Comparison of ENCODE assay signal across 18 cellular contexts in genomic region chr11:116138280-116138679, GRCh38.
A peak's percentile ranks its signal among the peaks of the same experiment; 100 is the strongest.
DNase-seq lines count a peak whose midpoint lies in the region; ATAC-seq and TF ChIP-seq lines count a peak whose summit lies in the region.
"Had no signal": no experiment of that assay in that cellular context is flagged by ENCODE, and none has a peak within 500 bp of the region (broad histone marks: within the 10 kb centered on the region; RNA-seq: fewer than 3 reads in every experiment).

No MANE protein-coding gene starts in this region.

- no peaks in the 10 kb centered on the region for H3K27me3 ChIP-seq in esophagus muscularis mucosa
- no peaks in the 10 kb centered on the region for H3K27me3 ChIP-seq in transverse colon
- H3K27me3 ChIP-seq in GM23248 (replicated peaks; ENCODE audit: insufficient read depth): no peaks in the 10 kb centered on the region
- H3K27me3 ChIP-seq in GM23338 (ENCODE audit: insufficient read depth): no peaks in the 10 kb centered on the region
- H3K27me3 ChIP-seq: BLaER1 treated with 17β-estradiol and CSF1 and Interleukin-3, amounts not matched to agents 10 nM and 100 nM had no signal

- H3K27ac ChIP-seq in esophagus muscularis mucosa (replicated peaks in 1 of 4) (no peak overlapping the region), transverse colon (peak overlapping the region; percentile 42 to 60 (median 55)), GM23248 (no peak overlapping the region), GM23338 (ENCODE audit: low read depth) (no peak overlapping the region)
- H3K27ac ChIP-seq: 22Rv1; A549; BLaER1 treated with 17β-estradiol and CSF1 and Interleukin-3, amounts not matched to agents 10 nM and 100 nM; C4-2B had no signal

- no peak overlapping the region for H3K9ac ChIP-seq in GM23248
- H3K9ac ChIP-seq: BLaER1 treated with 17β-estradiol and CSF1 and Interleukin-3, amounts not matched to agents 10 nM and 100 nM had no signal

- H3K9me2 ChIP-seq in GM23248 (ENCODE audit: insufficient read depth) (no peaks in the 10 kb centered on the region), GM23338 (ENCODE audit: insufficient read depth) (no peaks in the 10 kb centered on the region)

- no peaks in the 10 kb centered on the region for H3K4me1 Mint-ChIP-seq in activated CD4-positive, alpha-beta T cell treated with anti-CD3 and anti-CD28 coated beads, Interleukin-2, amount 10 ng/mL, durations not matched to agents 24 days and 14 days
- peaks cover 9% of the 10 kb centered on the region for H3K4me1 Mint-ChIP-seq in GM23338
- H3K4me1 Mint-ChIP-seq: B cell had no signal

- no peak overlapping the region for H3K4me3 Mint-ChIP-seq in activated CD4-positive, alpha-beta T cell treated with anti-CD3 and anti-CD28 coated beads, Interleukin-2, amount 10 ng/mL, durations not matched to agents 24 days and 14 days
- H3K4me3 Mint-ChIP-seq in GM23338: no peak overlapping the region
- H3K4me3 Mint-ChIP-seq: B cell; CD4-positive, alpha-beta T cell; CD8-positive, alpha-beta T cell had no signal

- H3K9me3 ChIP-seq in esophagus muscularis mucosa (no peaks in the 10 kb centered on the region), transverse colon (no peaks in the 10 kb centered on the region), GM23248 (ENCODE audit: low read depth) (no peaks in the 10 kb centered on the region)
- H3K9me3 ChIP-seq: A549; BLaER1 treated with 17β-estradiol and CSF1 and Interleukin-3, amounts not matched to agents 10 nM and 100 nM; Caco-2 had no signal

- H3K4me1 ChIP-seq in esophagus muscularis mucosa (no peaks in the 10 kb centered on the region), transverse colon (peaks cover 6 to 38% (median 20%) of the 10 kb centered on the region in 4 donors), GM23248 (ENCODE audit: insufficient read depth) (no peaks in the 10 kb centered on the region), GM23338 (ENCODE audit: insufficient read depth) (peaks cover 18% of the 10 kb centered on the region)
- H3K4me1 ChIP-seq: A549 had no signal

- H3F3A ChIP-seq in GM23248 (ENCODE audit: insufficient read depth): no peaks in the 10 kb centered on the region
- H3F3A ChIP-seq in GM23338 (replicated peaks; ENCODE audit: low read depth): no peaks in the 10 kb centered on the region

- no peaks in the 10 kb centered on the region for H3K36me3 ChIP-seq in esophagus muscularis mucosa
- no peaks in the 10 kb centered on the region for H3K36me3 ChIP-seq in transverse colon
- no peaks in the 10 kb centered on the region for H3K36me3 ChIP-seq in GM23248 (ENCODE audit: low read depth)
- no peaks in the 10 kb centered on the region for H3K36me3 ChIP-seq in GM23338 (ENCODE audit: insufficient read depth)
- H3K36me3 ChIP-seq: BLaER1 treated with 17β-estradiol and CSF1 and Interleukin-3, amounts not matched to agents 10 nM and 100 nM had no signal

- H3K27me3 Mint-ChIP-seq in activated CD4-positive, alpha-beta T cell treated with anti-CD3 and anti-CD28 coated beads, Interleukin-2, amount 10 ng/mL, durations not matched to agents 24 days and 14 days: no peaks in the 10 kb centered on the region
- H3K27me3 Mint-ChIP-seq in GM23338 (ENCODE audit: insufficient read depth, low read depth, poor library complexity): no peaks in the 10 kb centered on the region

- H3K79me2 ChIP-seq in GM23248 (ENCODE audit: insufficient read depth): no peaks in the 10 kb centered on the region
- H3K79me2 ChIP-seq in GM23338 (replicated peaks; ENCODE audit: insufficient read depth): no peaks in the 10 kb centered on the region

- TF ChIP-seq POLR2A in esophagus muscularis mucosa (IDR thresholded peaks at IDR 0.05; ENCODE audit: low read depth): no peak
- no peak for TF ChIP-seq POLR2A in transverse colon (IDR thresholded peaks at IDR 0.05)

- H3K4me3 ChIP-seq in esophagus muscularis mucosa (no peak overlapping the region), transverse colon (no peak overlapping the region), GM23248 (no peak overlapping the region), GM23338 (no peak overlapping the region)
- H3K4me3 ChIP-seq: A549; BLaER1 treated with 17β-estradiol and CSF1 and Interleukin-3, amounts not matched to agents 10 nM and 100 nM had no signal

- TF ChIP-seq EP300 in esophagus muscularis mucosa (IDR thresholded peaks at IDR 0.05) (no peak), transverse colon (IDR thresholded peaks at IDR 0.05; ENCODE audit: low read depth) (no peak)

- WGBS in esophagus muscularis mucosa: 84% methylated on average over 6 of the region's 6 CpGs
- 78 to 79% methylated on average over 5 to 6 of the region's 6 CpGs for WGBS in transverse colon (ENCODE audit: low coverage in 1 of 2), 2 donors
- 14 to 17% methylated on average over 6 of the region's 6 CpGs for WGBS in GM23248 (ENCODE audit: low coverage in 1 of 2, low lambda C conversion rate in 2 of 2, missing lambda C conversion rate in 2 of 2), 2 experiments

- H3K9me3 Mint-ChIP-seq in activated CD4-positive, alpha-beta T cell treated with anti-CD3 and anti-CD28 coated beads, Interleukin-2, amount 10 ng/mL, durations not matched to agents 24 days and 14 days: no peaks in the 10 kb centered on the region
- H3K9me3 Mint-ChIP-seq in GM23338: no peaks in the 10 kb centered on the region
- H3K9me3 Mint-ChIP-seq: CD4-positive, alpha-beta T cell; CD8-positive, alpha-beta T cell had no signal

- TF ChIP-seq CTCF in esophagus muscularis mucosa (IDR thresholded peaks at IDR 0.05) (no peak), transverse colon (IDR thresholded peaks at IDR 0.05) (no peak), GM23338 (conservative IDR thresholded peaks at IDR 0.05; ENCODE audit: low read depth in 2 of 2) (no peak)

- no peak overlapping the region for H3K27ac Mint-ChIP-seq in activated CD4-positive, alpha-beta T cell treated with anti-CD3 and anti-CD28 coated beads, Interleukin-2, amount 10 ng/mL, durations not matched to agents 24 days and 14 days
- no peak overlapping the region for H3K27ac Mint-ChIP-seq in GM23338
- H3K27ac Mint-ChIP-seq: B cell; CD4-positive, alpha-beta T cell; CD8-positive, alpha-beta T cell had no signal

- in situ Hi-C loops in transverse colon (cut with MboI; ENCODE audit: low pct_ligation_motif_present in 1 of 4, low pct_unique_long_range_greater_than_20kb in 1 of 4, low sequenced_read_pairs in 3 of 4): no loop called here
- in situ Hi-C loops in GM23248 (cut with MboI): no loop called here

- H3K36me3 Mint-ChIP-seq in activated CD4-positive, alpha-beta T cell treated with anti-CD3 and anti-CD28 coated beads, Interleukin-2, amount 10 ng/mL, durations not matched to agents 24 days and 14 days (ENCODE audit: low read depth): no peaks in the 10 kb centered on the region
- no peaks in the 10 kb centered on the region for H3K36me3 Mint-ChIP-seq in GM23338 (ENCODE audit: low read depth)
- H3K36me3 Mint-ChIP-seq: CD8-positive, alpha-beta T cell had no signal

- H3K4me2 ChIP-seq in GM23248 (ENCODE audit: unreplicated experiment) (no peak overlapping the region), GM23338 (no peak overlapping the region)
- H3K4me2 ChIP-seq: A549 had no signal

- peak; percentile 17 for DNase-seq in activated CD4-positive, alpha-beta T cell treated with anti-CD3 and anti-CD28 coated beads, Interleukin-2, amount 10 ng/mL, durations not matched to agents 24 days and 14 days
- DNase-seq in activated CD4-positive, alpha-beta T cell treated with anti-CD3 and anti-CD28 coated beads, Interleukin-2, amount 50 U/mL, for 4 hours: no peak
- peak; percentile 81 for DNase-seq in esophagus muscularis mucosa (ENCODE audit: extremely low spot score)
- no peak for DNase-seq in transverse colon
- no peak for DNase-seq in GM23248
- no peak for DNase-seq in GM23338 (ENCODE audit: low spot score)
- DNase-seq: AML-193; Caco-2; Calu3; CD4-positive, alpha-beta T cell; CD8-positive, alpha-beta T cell; DMS79 treated with DMSO at 0.1 percent for 48 hours; GF-D8 had no signal

- intact Hi-C loops in activated CD4-positive, alpha-beta T cell treated with anti-CD3 and anti-CD28 coated beads, Interleukin-2, amount 10 ng/mL, durations not matched to agents 24 days and 14 days (cut with micrococcal nuclease): no loop called here
- intact Hi-C loops in esophagus muscularis mucosa (cut with DNase I) (no loop called here), transverse colon (cut with DNase I; ENCODE audit: low total_unique reads) (no loop called here)

- H2AFZ ChIP-seq in GM23248 (no peak overlapping the region), GM23338 (no peak overlapping the region)

- H4K20me1 ChIP-seq in GM23248 (ENCODE audit: insufficient read depth) (no peaks in the 10 kb centered on the region), GM23338 (replicated peaks; ENCODE audit: insufficient read depth) (no peaks in the 10 kb centered on the region)
- H4K20me1 ChIP-seq: BLaER1 treated with 17β-estradiol and CSF1 and Interleukin-3, amounts not matched to agents 10 nM and 100 nM had no signal

- no peak for ATAC-seq in GM23338
- ATAC-seq: A549; CD8-positive, alpha-beta T cell had no signal

TF ChIP-seq in GM23338, 12 proteins besides CTCF, POLR2A, EP300 and RAD21:
- TF ChIP-seq EZH2phosphoT487 (IDR thresholded peaks at IDR 0.05; ENCODE audit: unreplicated experiment) (no peak), JUNB (IDR thresholded peaks at IDR 0.05; ENCODE audit: unreplicated experiment) (no peak), NANOG (IDR thresholded peaks at IDR 0.05; ENCODE audit: borderline replicate concordance) (no peak)
- TF ChIP-seq, protein P1, sequence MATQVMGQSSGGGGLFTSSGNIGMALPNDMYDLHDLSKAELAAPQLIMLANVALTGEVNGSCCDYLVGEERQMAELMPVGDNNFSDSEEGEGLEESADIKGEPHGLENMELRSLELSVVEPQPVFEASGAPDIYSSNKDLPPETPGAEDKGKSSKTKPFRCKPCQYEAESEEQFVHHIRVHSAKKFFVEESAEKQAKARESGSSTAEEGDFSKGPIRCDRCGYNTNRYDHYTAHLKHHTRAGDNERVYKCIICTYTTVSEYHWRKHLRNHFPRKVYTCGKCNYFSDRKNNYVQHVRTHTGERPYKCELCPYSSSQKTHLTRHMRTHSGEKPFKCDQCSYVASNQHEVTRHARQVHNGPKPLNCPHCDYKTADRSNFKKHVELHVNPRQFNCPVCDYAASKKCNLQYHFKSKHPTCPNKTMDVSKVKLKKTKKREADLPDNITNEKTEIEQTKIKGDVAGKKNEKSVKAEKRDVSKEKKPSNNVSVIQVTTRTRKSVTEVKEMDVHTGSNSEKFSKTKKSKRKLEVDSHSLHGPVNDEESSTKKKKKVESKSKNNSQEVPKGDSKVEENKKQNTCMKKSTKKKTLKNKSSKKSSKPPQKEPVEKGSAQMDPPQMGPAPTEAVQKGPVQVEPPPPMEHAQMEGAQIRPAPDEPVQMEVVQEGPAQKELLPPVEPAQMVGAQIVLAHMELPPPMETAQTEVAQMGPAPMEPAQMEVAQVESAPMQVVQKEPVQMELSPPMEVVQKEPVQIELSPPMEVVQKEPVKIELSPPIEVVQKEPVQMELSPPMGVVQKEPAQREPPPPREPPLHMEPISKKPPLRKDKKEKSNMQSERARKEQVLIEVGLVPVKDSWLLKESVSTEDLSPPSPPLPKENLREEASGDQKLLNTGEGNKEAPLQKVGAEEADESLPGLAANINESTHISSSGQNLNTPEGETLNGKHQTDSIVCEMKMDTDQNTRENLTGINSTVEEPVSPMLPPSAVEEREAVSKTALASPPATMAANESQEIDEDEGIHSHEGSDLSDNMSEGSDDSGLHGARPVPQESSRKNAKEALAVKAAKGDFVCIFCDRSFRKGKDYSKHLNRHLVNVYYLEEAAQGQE (IDR thresholded peaks at IDR 0.05; ENCODE audit: unreplicated experiment): no peak

Comparison
In these comparisons a context has a peak if more than half of its experiments do, and no peak if none do; other contexts are left out.
1. DNase-seq: peak in activated CD4-positive, alpha-beta T cell treated with anti-CD3 and anti-CD28 coated beads, Interleukin-2, amount 10 ng/mL, durations not matched to agents 24 days and 14 days (single experiment) and esophagus muscularis mucosa (single experiment); none in activated CD4-positive, alpha-beta T cell treated with anti-CD3 and anti-CD28 coated beads, Interleukin-2, amount 50 U/mL, for 4 hours (0 of 2), transverse colon (single experiment), GM23248 (single experiment) and GM23338 (single experiment).
2. H3K27ac ChIP-seq: peak in transverse colon (4 of 4); none in esophagus muscularis mucosa (0 of 4), GM23248 (single experiment) and GM23338 (single experiment).